ENCODE assay signal across 16 cellular contexts in genomic region chr7:24442170-24442777, GRCh38.
DNase-seq lines count a peak whose midpoint lies in the region; ATAC-seq lines count a peak whose summit lies in the region.
"Had no signal": no experiment of that assay in that cellular context is flagged by ENCODE, and none has a peak within 500 bp of the region (broad histone marks: within the 10 kb centered on the region; RNA-seq: fewer than 3 reads in every experiment).

No MANE protein-coding gene starts in this region.

- H4K20me1 ChIP-seq in BLaER1 treated with 17β-estradiol and CSF1 and Interleukin-3, amounts not matched to agents 10 nM and 100 nM = no peaks in the 10 kb centered on the region

- H3K9ac ChIP-seq in BLaER1 treated with 17β-estradiol and CSF1 and Interleukin-3, amounts not matched to agents 10 nM and 100 nM = no peak overlapping the region

- H3K9me3 ChIP-seq in BLaER1 treated with 17β-estradiol and CSF1 and Interleukin-3, amounts not matched to agents 10 nM and 100 nM (replicated peaks in 1 of 11) = peaks cover 0 to 4% (median 0%) of the 10 kb centered on the region in 11 experiments; a peak in 1 of 22 replicates
- H3K9me3 ChIP-seq: Caco-2, suprapubic skin had no signal

- peak; percentile 49 for ATAC-seq in GM19372 (IDR thresholded peaks at IDR 0.05; ENCODE audit: low read depth, unreplicated experiment)
- peak; percentile 54 for ATAC-seq in HG03175 (IDR thresholded peaks at IDR 0.05; ENCODE audit: unreplicated experiment)
- no peak for ATAC-seq in HG03045 (IDR thresholded peaks at IDR 0.05; ENCODE audit: unreplicated experiment)
- ATAC-seq: activated CD4-positive, alpha-beta T cell treated with anti-CD3 and anti-CD28 coated beads for 36 hours had no signal

- no peak overlapping the region for H3K4me3 ChIP-seq in BLaER1 treated with 17β-estradiol and CSF1 and Interleukin-3, amounts not matched to agents 10 nM and 100 nM
- H3K4me3 ChIP-seq: cardiac muscle cell, suprapubic skin had no signal

- H3K36me3 ChIP-seq in BLaER1 treated with 17β-estradiol and CSF1 and Interleukin-3, amounts not matched to agents 10 nM and 100 nM = no peaks in the 10 kb centered on the region
- H3K36me3 ChIP-seq: cardiac muscle cell, suprapubic skin had no signal

- H3K4me2 ChIP-seq in BLaER1 treated with 17β-estradiol and CSF1 and Interleukin-3, amounts not matched to agents 10 nM and 100 nM = peak overlapping the region; percentile 5 to 59 (median 33); a peak in 18 of 22 replicates

- H3K4me1 ChIP-seq in BLaER1 treated with 17β-estradiol and CSF1 and Interleukin-3, amounts not matched to agents 10 nM and 100 nM = peaks cover 5 to 13% (median 12%) of the 10 kb centered on the region in 10 experiments; a peak in 18 of 20 replicates
- H3K4me1 ChIP-seq: Caco-2, suprapubic skin had no signal

- DNase-seq in myocyte (ENCODE audit: low read depth) (peak; percentile 79), NCI-H446 treated with DMSO at 0.1 percent for 48 hours (lab: John Stamatoyannopoulos, UW) (no peak), RKO (ENCODE audit: low spot score) (no peak)
- no peak for DNase-seq in activated CD4-positive, alpha-beta T cell treated with anti-CD3 and anti-CD28 coated beads, Interleukin-2, amount 50 U/mL, for 48 hours
- DNase-seq: activated CD4-positive, alpha-beta T cell treated with anti-CD3 and anti-CD28 coated beads for 36 hours; activated T-cell treated with anti-CD3 and anti-CD28 coated beads, Interleukin-2, amount 50 U/mL, for 24 hours; Caco-2; NCI-H187 treated with DMSO at 0.1 percent for 48 hours; NCI-H510A treated with DMSO at 0.1 percent for 48 hours; T1000 had no signal

- no peaks in the 10 kb centered on the region for H3K27me3 ChIP-seq in BLaER1 treated with 17β-estradiol and CSF1 and Interleukin-3, amounts not matched to agents 10 nM and 100 nM
- H3K27me3 ChIP-seq: cardiac muscle cell, suprapubic skin had no signal

- H3K27ac ChIP-seq in BLaER1 treated with 17β-estradiol and CSF1 and Interleukin-3, amounts not matched to agents 10 nM and 100 nM = no peak overlapping the region
- H3K27ac ChIP-seq: cardiac muscle cell, suprapubic skin had no signal
